23 cellular contexts compared by ENCODE assay signal in the genomic region with DNA sequence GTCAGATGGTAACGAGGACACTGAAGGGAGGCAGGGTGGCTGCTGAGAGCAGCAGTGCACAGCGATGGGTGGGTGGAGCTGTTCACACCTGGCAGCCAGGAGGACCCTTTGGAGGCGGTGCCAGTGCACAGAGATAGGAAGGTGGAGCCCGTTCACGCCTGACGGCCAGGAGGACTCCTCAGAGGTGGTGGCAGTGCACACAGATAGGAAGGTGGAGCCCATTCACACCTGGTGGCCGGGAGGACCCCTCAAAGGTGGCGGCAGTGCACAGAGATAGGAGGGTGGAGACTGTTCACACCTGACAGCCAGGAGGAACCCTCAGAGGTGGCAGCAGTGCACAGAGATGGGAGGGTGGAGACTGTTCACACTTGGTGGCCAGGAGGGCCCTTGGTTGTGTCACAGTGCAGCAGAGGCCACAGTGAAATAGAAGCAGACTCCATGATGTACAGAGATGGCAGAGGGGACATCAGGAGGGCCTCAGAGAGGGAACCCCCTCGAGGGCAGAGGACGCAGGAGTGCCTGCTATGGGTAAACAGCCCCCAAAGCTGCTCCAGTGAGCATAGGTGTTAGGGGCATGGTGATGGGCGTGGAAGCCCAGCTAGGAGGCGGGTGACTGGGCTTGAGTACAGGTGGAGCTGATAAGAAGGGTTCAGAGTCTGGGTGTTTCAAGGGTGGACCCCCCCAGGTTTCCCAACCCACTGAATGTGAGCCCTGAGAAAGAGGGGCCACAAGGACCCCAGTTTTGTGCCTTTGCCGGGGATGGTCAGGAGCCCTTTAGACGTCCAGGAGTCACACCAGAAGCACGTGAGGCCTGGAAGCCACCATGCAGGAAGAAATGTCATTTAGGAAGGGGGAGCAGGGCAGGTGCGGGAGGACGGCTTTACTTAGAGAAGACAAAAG.
A peak's percentile ranks its signal among the peaks of the same experiment; 100 is the strongest.
DNase-seq lines count a peak whose midpoint lies in the region; ATAC-seq, FAIRE-seq and TF ChIP-seq lines count a peak whose summit lies in the region.
"Had no signal": no experiment of that assay in that cellular context is flagged by ENCODE, and none has a peak within 500 bp of the region (broad histone marks: within the 10 kb centered on the region; RNA-seq: fewer than 3 reads in every experiment).

No MANE protein-coding gene starts in this region.

- no peak overlapping the region for H3K4me3 ChIP-seq in stomach
- H3K4me3 ChIP-seq: A549, SJCRH30 had no signal

- TF ChIP-seq CTCF in stomach (IDR thresholded peaks at IDR 0.05): no peak

- no peaks in the 10 kb centered on the region for H3K36me3 ChIP-seq in stomach
- H3K36me3 ChIP-seq: SJCRH30 had no signal

- TF ChIP-seq EP300 in stomach (IDR thresholded peaks at IDR 0.05): no peak

- TF ChIP-seq POLR2A in stomach (IDR thresholded peaks at IDR 0.05): no peak

- no peak for DNase-seq in stimulated activated naive CD8-positive, alpha-beta T cell treated with anti-CD3 and anti-CD28 coated beads, Interleukin-15, Interleukin-2, amounts not matched to agents 100 U/mL and 50 U/mL, for 24 hours
- DNase-seq in stimulated activated naive CD8-positive, alpha-beta T cell treated with anti-CD3 and anti-CD28 coated beads, Interleukin-15, amount 100 ng/mL, for 72 hours: no peak
- DNase-seq in islet precursor cell (peak; percentile 36), stomach (peak; percentile 17), NCI-H1092 treated with DMSO at 0.1 percent for 48 hours (lab: John Stamatoyannopoulos, UW) (no peak), HTR-8/SVneo (ENCODE audit: insufficient read length, low spot score) (no peak)
- DNase-seq: KG1; NCI-H1105; NCI-H146; NCI-H2029; NCI-H226; NCI-H524; NCI-H774; NK-92 treated with Interleukin-12 subunit alpha and Interleukin-12 subunit beta, amount 100 ng/mL, for 24 hours had no signal

- no peaks in the 10 kb centered on the region for H3K4me1 ChIP-seq in stomach
- H3K4me1 ChIP-seq: A549, SJCRH30 had no signal

- WGBS in stomach, 5 donors: 69 to 77% (median 73%) methylated on average over 17 of the region's 17 CpGs

- no peaks in the 10 kb centered on the region for H3K9me3 ChIP-seq in stomach
- H3K9me3 ChIP-seq: A549, SJCRH30 had no signal

- H3K4me1 Mint-ChIP-seq in stimulated activated naive CD8-positive, alpha-beta T cell treated with anti-CD3 and anti-CD28 coated beads, Interleukin-15, amount 100 ng/mL, for 72 hours: no peaks in the 10 kb centered on the region
- H3K4me1 Mint-ChIP-seq: B cell, CD14-positive monocyte had no signal

- H3K9me3 Mint-ChIP-seq in stimulated activated naive CD8-positive, alpha-beta T cell treated with anti-CD3 and anti-CD28 coated beads, Interleukin-15, amount 100 ng/mL, for 72 hours: no peaks in the 10 kb centered on the region

- intact Hi-C loops in stomach (cut with DNase I; ENCODE audit: low total_unique reads): loop anchor here (10.0 kb wide), 1 partner anchor 1686 kb away; no protein-coding TSS in a partner anchor

- no peak overlapping the region for H3K27ac Mint-ChIP-seq in stimulated activated naive CD8-positive, alpha-beta T cell treated with anti-CD3 and anti-CD28 coated beads, Interleukin-15, amount 100 ng/mL, for 72 hours
- H3K27ac Mint-ChIP-seq: B cell, CD14-positive monocyte had no signal

- no peak overlapping the region for H3K4me3 Mint-ChIP-seq in stimulated activated naive CD8-positive, alpha-beta T cell treated with anti-CD3 and anti-CD28 coated beads, Interleukin-15, amount 100 ng/mL, for 72 hours
- H3K4me3 Mint-ChIP-seq: B cell, CD14-positive monocyte had no signal

- H3K27me3 Mint-ChIP-seq in stimulated activated naive CD8-positive, alpha-beta T cell treated with anti-CD3 and anti-CD28 coated beads, Interleukin-15, amount 100 ng/mL, for 72 hours: peaks cover 14% of the 10 kb centered on the region

- no peak for FAIRE-seq in HTR-8/SVneo (lab: Jason Lieb, UNC)
- FAIRE-seq: A549, G401.6, GM12892 had no signal

- no peak overlapping the region for H3K27ac ChIP-seq in stomach
- H3K27ac ChIP-seq: A549, HL-60, SJCRH30 had no signal

- peaks cover 0 to 35% (median 0%) of the 10 kb centered on the region in 3 donors for H3K27me3 ChIP-seq in stomach

- peak; percentile 32 for ATAC-seq in stimulated activated naive CD8-positive, alpha-beta T cell treated with anti-CD3 and anti-CD28 coated beads, Interleukin-15, Interleukin-2, amounts not matched to agents 100 U/mL and 50 U/mL, for 24 hours
- no peak for ATAC-seq in stimulated activated naive CD8-positive, alpha-beta T cell treated with anti-CD3 and anti-CD28 coated beads, Interleukin-15, amount 100 ng/mL, for 72 hours
- ATAC-seq in HG02970 (IDR thresholded peaks at IDR 0.05; ENCODE audit: low FRiP score, unreplicated experiment): no peak
- ATAC-seq: A549, Panc1 had no signal

Comparison
In these comparisons a context has a peak if more than half of its experiments do, and no peak if none do; other contexts are left out.
1. DNase-seq: peak in islet precursor cell (single experiment) and stomach (single experiment); none in stimulated activated naive CD8-positive, alpha-beta T cell treated with anti-CD3 and anti-CD28 coated beads, Interleukin-15, Interleukin-2, amounts not matched to agents 100 U/mL and 50 U/mL, for 24 hours (single experiment), stimulated activated naive CD8-positive, alpha-beta T cell treated with anti-CD3 and anti-CD28 coated beads, Interleukin-15, amount 100 ng/mL, for 72 hours (0 of 2), NCI-H1092 treated with DMSO at 0.1 percent for 48 hours (single experiment) and HTR-8/SVneo (single experiment).